Comparison of ENCODE assay signal across 18 cellular contexts in the genomic region with DNA sequence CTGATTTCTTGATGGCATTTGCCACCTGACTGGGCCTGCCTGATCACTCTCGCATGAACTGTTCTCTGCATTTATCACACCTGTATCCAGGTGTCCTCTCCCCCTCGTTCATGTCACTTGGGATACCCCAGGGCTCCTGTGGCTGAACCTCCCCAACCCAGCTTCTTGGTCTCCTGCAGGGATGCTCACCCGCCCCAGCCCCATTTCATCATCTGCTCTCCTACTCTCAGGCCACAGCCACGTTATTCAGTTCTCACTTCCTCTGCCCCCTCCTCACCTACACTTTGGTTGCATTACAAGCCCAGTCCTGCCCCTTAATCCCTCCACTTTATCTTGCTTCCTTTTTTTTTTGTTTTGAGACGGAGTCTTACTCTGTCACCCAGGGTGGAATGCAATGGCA. TPM values are rescaled to one million over a fixed set of nuclear protein-coding genes. Genes with fewer than 3 reads are reported as not detected.
A peak's percentile ranks its signal among the peaks of the same experiment; 100 is the strongest.
DNase-seq lines count a peak whose midpoint lies in the region; ATAC-seq, FAIRE-seq and TF ChIP-seq lines count a peak whose summit lies in the region.
"Had no signal": no experiment of that assay in that cellular context is flagged by ENCODE, and none has a peak within 500 bp of the region (broad histone marks: within the 10 kb centered on the region; RNA-seq: fewer than 3 reads in every experiment).

No MANE protein-coding gene starts in this region.

- H3K27ac Mint-ChIP-seq in endodermal cell = no peak overlapping the region
- H3K27ac Mint-ChIP-seq: activated CD8-positive, alpha-beta memory T cell treated with anti-CD3 and anti-CD28 coated beads, Interleukin-2, amount 10 ng/mL, durations not matched to agents 7 days and 5 days; activated naive CD4-positive, alpha-beta T cell treated with anti-CD3 and anti-CD28 coated beads for 36 hours; H9; IgD-negative memory B cell; memory B cell; stimulated activated naive CD8-positive, alpha-beta T cell treated with anti-CD3 and anti-CD28 coated beads, Interleukin-15, Interleukin-2, amounts not matched to agents 100 ng/mL and 50 ng/mL, for 24 hours had no signal

- H3K79me2 ChIP-seq in HepG2 (ENCODE audit: insufficient read depth, low read length) = no peaks in the 10 kb centered on the region

- H3K27ac ChIP-seq in HepG2 (ENCODE audit: extremely low read length, insufficient read depth, low read length) (no peak overlapping the region), right lobe of liver (no peak overlapping the region), endodermal cell (ENCODE audit: low read depth, low read length) (no peak overlapping the region)
- H3K27ac ChIP-seq: SJSA1, VCaP had no signal

- H3K9ac ChIP-seq in HepG2 (ENCODE audit: insufficient read depth, low read depth, low read length) (no peak overlapping the region), endodermal cell (ENCODE audit: extremely low read depth, low read length, poor library complexity, severe bottlenecking) (no peak overlapping the region)

- no TSS peak for BruUV-seq in HepG2 (replicated peaks; lab: Mats Ljungman, UMichigan)

- DNase-seq in HepG2 (ENCODE audit: low spot score) (no peak), right lobe of liver (no peak), NOMO-1 treated with dmso at 0.1 percent for 144 hours (lab: John Stamatoyannopoulos, UW; ENCODE audit: unreplicated experiment) (peak; percentile 80), endodermal cell (peak; percentile 69), NCI-H748 (lab: John Stamatoyannopoulos, UW; ENCODE audit: unreplicated experiment) (no peak), iPS-NIHi7 (ENCODE audit: extremely low spot score) (no peak), AG08395 (ENCODE audit: low spot score) (no peak)

- H3K4me1 ChIP-seq in HepG2 (ENCODE audit: insufficient read depth, low read length) (peaks cover 16% of the 10 kb centered on the region), right lobe of liver (no peaks in the 10 kb centered on the region), endodermal cell (ENCODE audit: control insufficient read depth, insufficient read depth, low read length) (no peaks in the 10 kb centered on the region)

- H3K27me3 ChIP-seq in HepG2 (ENCODE audit: control insufficient read depth in 1 of 2, insufficient read depth in 2 of 2, low read length in 2 of 2) = peaks cover 0 to 4% of the 10 kb centered on the region in 2 experiments; a peak in 1 of 5 replicates
- no peaks in the 10 kb centered on the region for H3K27me3 ChIP-seq in right lobe of liver
- peaks cover 5% of the 10 kb centered on the region for H3K27me3 ChIP-seq in endodermal cell (ENCODE audit: control insufficient read depth, insufficient read depth, low read length, poor library complexity, severe bottlenecking)
- H3K27me3 ChIP-seq: SJSA1 had no signal

- H3K36me3 Mint-ChIP-seq in endodermal cell (ENCODE audit: low read depth) = no peaks in the 10 kb centered on the region
- H3K36me3 Mint-ChIP-seq: activated CD8-positive, alpha-beta memory T cell treated with anti-CD3 and anti-CD28 coated beads, Interleukin-2, amount 10 ng/mL, durations not matched to agents 7 days and 5 days; IgD-negative memory B cell; memory B cell had no signal

- H3K4me1 Mint-ChIP-seq in endodermal cell = peaks cover 10% of the 10 kb centered on the region

- TF ChIP-seq CTCF in HepG2 (CRISPR knock-in tag; IDR thresholded peaks at IDR 0.05) (no peak), right lobe of liver (IDR thresholded peaks at IDR 0.05) (no peak), endodermal cell (conservative IDR thresholded peaks at IDR 0.05) (no peak)

- ATAC-seq in HepG2 = no peak
- no peak for ATAC-seq in right lobe of liver
- ATAC-seq in GM21576 (IDR thresholded peaks at IDR 0.05; ENCODE audit: unreplicated experiment) = no peak

- TF ChIP-seq EP300 in HepG2 (IDR thresholded peaks at IDR 0.05; ENCODE audit: low read depth in 2 of 2, low read length in 2 of 2) = no peak
- TF ChIP-seq EP300 in HepG2 (CRISPR knock-in tag; IDR thresholded peaks at IDR 0.05; ENCODE audit: borderline replicate concordance) = no peak

- FAIRE-seq in HepG2 (lab: Jason Lieb, UNC) = no peak
- FAIRE-seq: frontal cortex had no signal

- peaks cover 18% of the 10 kb centered on the region for H3K27me3 Mint-ChIP-seq in endodermal cell (ENCODE audit: insufficient read depth)

- H3K4me2 ChIP-seq in HepG2 (ENCODE audit: low read depth, low read length) = peak overlapping the region; percentile 54; the same call in 1 of the 2 replicates

- intact Hi-C loops in HepG2 (cut with micrococcal nuclease; ENCODE audit: unreplicated experiment) = loop anchor here (1.0 to 10.0 kb wide), 3 partner anchors 52 to 90 kb away; no protein-coding TSS in a partner anchor
- intact Hi-C loops in right lobe of liver (cut with DNase I) = loop anchor here in 1 of 2 donors (10.0 kb wide), 1 partner anchor 48 kb away; the partner anchor contains the start of gene NCKAP5L

- H3K4me3 Mint-ChIP-seq in endodermal cell = no peak overlapping the region
- H3K4me3 Mint-ChIP-seq: activated CD8-positive, alpha-beta memory T cell treated with anti-CD3 and anti-CD28 coated beads, Interleukin-2, amount 10 ng/mL, durations not matched to agents 7 days and 5 days; activated naive CD4-positive, alpha-beta T cell treated with anti-CD3 and anti-CD28 coated beads for 36 hours; H9; neural crest cell; stimulated activated naive CD8-positive, alpha-beta T cell treated with anti-CD3 and anti-CD28 coated beads, Interleukin-15, Interleukin-2, amounts not matched to agents 100 ng/mL and 50 ng/mL, for 24 hours had no signal

- H2AFZ ChIP-seq in HepG2 (ENCODE audit: low read length) = no peak overlapping the region

- H3K9me3 ChIP-seq in HepG2 (ENCODE audit: low read length) = no peaks in the 10 kb centered on the region
- no peaks in the 10 kb centered on the region for H3K9me3 ChIP-seq in right lobe of liver
- H3K9me3 ChIP-seq in endodermal cell (ENCODE audit: control insufficient read depth, low read length) = no peaks in the 10 kb centered on the region
- H3K9me3 ChIP-seq: SJSA1 had no signal

- H3K4me3 ChIP-seq in HepG2 (replicated peaks in 1 of 3; ENCODE audit: insufficient read depth in 1 of 3, low read depth in 2 of 3, low read length in 3 of 3) (no peak overlapping the region), right lobe of liver (no peak overlapping the region), endodermal cell (ENCODE audit: low read length) (no peak overlapping the region)
- H3K4me3 ChIP-seq: SJSA1 had no signal

- no peak for TF ChIP-seq POLR2A in HepG2 (IDR thresholded peaks at IDR 0.05; ENCODE audit: insufficient read depth in 1 of 2, low read depth in 2 of 2, low read length in 2 of 2)
- no peak for TF ChIP-seq POLR2A in right lobe of liver (IDR thresholded peaks at IDR 0.05)

- TF ChIP-seq RAD21 in HepG2 (CRISPR knock-in tag; IDR thresholded peaks at IDR 0.05) = no peak

- no peaks in the 10 kb centered on the region for H4K20me1 ChIP-seq in HepG2 (ENCODE audit: insufficient read depth, low read length)

- POLR2A ChIA-PET in HepG2 (lab: Yijun Ruan, JAX) = interaction anchor here (2.2 kb wide), 1 partner anchor 35 kb away, joined by 12 read pairs; the partner anchor contains the start of gene TMBIM6

- H3K36me3 ChIP-seq in HepG2 (replicated peaks in 1 of 2; ENCODE audit: control insufficient read depth in 1 of 2, insufficient read depth in 2 of 2, low read length in 2 of 2) (no peaks in the 10 kb centered on the region), right lobe of liver (no peaks in the 10 kb centered on the region), endodermal cell (ENCODE audit: control insufficient read depth, insufficient read depth, low read length) (no peaks in the 10 kb centered on the region)
- H3K36me3 ChIP-seq: SJSA1 had no signal

- in situ Hi-C loops in HepG2 (cut with HindIII; ENCODE audit: extremely low pct_ligation_motif_present, low pct_unique_long_range_greater_than_20kb) = loop anchor here (10.0 kb wide), 1 partner anchor 58 kb away; no protein-coding TSS in a partner anchor

- CTCF ChIA-PET in HepG2 (lab: Yijun Ruan, JAX; ENCODE audit: low intra/inter-chr PET ratio, low total read pairs) = interaction anchor here (1.4 to 4.4 kb wide), 3 partner anchors 36 to 90 kb away, joined by 7 to 39 read pairs (median 16); partner anchors contain the start of gene TMBIM6

- WGBS in HepG2 (ENCODE audit: low lambda C conversion rate) = 50% methylated on average over 5 of the region's 5 CpGs
- 63% methylated on average over 5 of the region's 5 CpGs for WGBS in right lobe of liver (ENCODE audit: insufficient coverage, low coverage, low lambda C conversion rate, missing lambda C conversion rate)
- 89 to 97% methylated on average over 4 to 5 of the region's 5 CpGs for WGBS in endodermal cell (ENCODE audit: insufficient coverage in 1 of 2, insufficient read length in 1 of 2), 2 experiments

- H3K9me3 Mint-ChIP-seq in endodermal cell = no peaks in the 10 kb centered on the region
- H3K9me3 Mint-ChIP-seq: activated naive CD4-positive, alpha-beta T cell treated with anti-CD3 and anti-CD28 coated beads for 36 hours; H9; IgD-negative memory B cell; memory B cell; neural crest cell; stimulated activated naive CD8-positive, alpha-beta T cell treated with anti-CD3 and anti-CD28 coated beads, Interleukin-15, Interleukin-2, amounts not matched to agents 100 ng/mL and 50 ng/mL, for 24 hours had no signal

RNA-seq across cellular contexts. Expression of gene TMBIM6, which starts 35.5 kb away (rescaled TPM):
- total RNA-seq in HepG2 (2016; rRNA removed; fragmentation: Illumina TruSeq; extraction: Trizol) (220 and 412 TPM in 2 replicates), right lobe of liver (1,000 to 10,000 TPM in 3 of 6 experiments, 100 to 1,000 TPM in 3; 538 to 1,268 (median 937) TPM), endodermal cell (100 to 1,000 TPM; 426 to 455 TPM)
- total RNA-seq in HepG2 (2016; cell fraction: cytosol; rRNA removed; fragmentation: Illumina TruSeq; extraction: Trizol; ENCODE audit: low read depth) = 49.6 and 57.4 TPM in 2 replicates
- 229 and 414 TPM in 2 replicates for total RNA-seq in HepG2 (2016; cell fraction: insoluble cytoplasmic fraction; rRNA removed; fragmentation: Illumina TruSeq; extraction: Trizol)
- total RNA-seq in HepG2 (2016; cell fraction: membrane; rRNA removed; fragmentation: Illumina TruSeq; extraction: Trizol) = 85.8 and 89.3 TPM in 2 replicates
- total RNA-seq in HepG2 (2016; cell fraction: nucleus; rRNA removed; fragmentation: Illumina TruSeq; extraction: Trizol) = 296 and 323 TPM in 2 replicates
- 445 and 468 TPM in 2 replicates for polyA plus RNA-seq in HepG2 (2011; rRNA removed)
- polyA plus RNA-seq in HepG2 (2011; cell fraction: cytosol; rRNA removed) = 286 and 485 TPM in 2 replicates
- polyA plus RNA-seq in HepG2 (2011; cell fraction: nucleus; rRNA removed) = 231 and 241 TPM in 2 replicates
- 423 and 441 TPM in 2 replicates for polyA plus RNA-seq in HepG2 (2012)
- 62.2 and 68.0 TPM in 2 replicates for polyA plus RNA-seq in HepG2 (2016; cell fraction: cytosol; fragmentation: Illumina TruSeq; extraction: Trizol; ENCODE audit: low read depth)
- polyA plus RNA-seq in HepG2 (2016; cell fraction: insoluble cytoplasmic fraction; fragmentation: Illumina TruSeq; extraction: Trizol; ENCODE audit: low read depth) = 213 and 227 TPM in 2 replicates
- 53.8 and 54.1 TPM in 2 replicates for polyA plus RNA-seq in HepG2 (2016; cell fraction: membrane; fragmentation: Illumina TruSeq; extraction: Trizol; ENCODE audit: low read depth)
- 552 and 556 TPM in 2 replicates for polyA plus RNA-seq in HepG2 (2016; cell fraction: nucleus; fragmentation: Illumina TruSeq; extraction: Trizol; ENCODE audit: insufficient read depth, low read depth)
- 536 and 564 TPM in 2 replicates for polyA minus RNA-seq in HepG2 (2011; rRNA and poly(A)+ RNA removed; ENCODE audit: low replicate concordance)
- polyA minus RNA-seq in HepG2 (2011; cell fraction: cytosol; rRNA and poly(A)+ RNA removed) = 151 and 170 TPM in 2 replicates
- 151 and 168 TPM in 2 replicates for polyA minus RNA-seq in HepG2 (2011; cell fraction: nucleus; rRNA and poly(A)+ RNA removed)
- polyA plus RNA-seq in endodermal cell (2013, experiment 1 of 2) = 396 TPM
- 348 TPM for polyA plus RNA-seq in endodermal cell (2013, experiment 2 of 2)

RNA-seq across cellular contexts. Expression of gene NCKAP5L, which starts 51.4 kb away (rescaled TPM):
- 5.9 and 9.0 TPM in 2 replicates for total RNA-seq in HepG2 (2016; rRNA removed; fragmentation: Illumina TruSeq; extraction: Trizol)
- total RNA-seq in HepG2 (2016; cell fraction: cytosol; rRNA removed; fragmentation: Illumina TruSeq; extraction: Trizol; ENCODE audit: low read depth) = 3.1 and 3.3 TPM in 2 replicates
- 5.1 and 8.3 TPM in 2 replicates for total RNA-seq in HepG2 (2016; cell fraction: insoluble cytoplasmic fraction; rRNA removed; fragmentation: Illumina TruSeq; extraction: Trizol)
- total RNA-seq in HepG2 (2016; cell fraction: membrane; rRNA removed; fragmentation: Illumina TruSeq; extraction: Trizol) = 5.3 and 5.9 TPM in 2 replicates
- total RNA-seq in HepG2 (2016; cell fraction: nucleus; rRNA removed; fragmentation: Illumina TruSeq; extraction: Trizol) = 10.1 and 11.1 TPM in 2 replicates
- 4.1 and 5.5 TPM in 2 replicates for polyA plus RNA-seq in HepG2 (2011; rRNA removed)
- polyA plus RNA-seq in HepG2 (2011; cell fraction: cytosol; rRNA removed) = 1.7 and 3.1 TPM in 2 replicates
- 15.9 and 16.8 TPM in 2 replicates for polyA plus RNA-seq in HepG2 (2011; cell fraction: nucleus; rRNA removed)
- polyA plus RNA-seq in HepG2 (2012) = 4.7 and 6.8 TPM in 2 replicates
- 0.32 and 0.37 TPM in 2 replicates for polyA plus RNA-seq in HepG2 (2016; cell fraction: cytosol; fragmentation: Illumina TruSeq; extraction: Trizol; ENCODE audit: low read depth)
- polyA plus RNA-seq in HepG2 (2016; cell fraction: insoluble cytoplasmic fraction; fragmentation: Illumina TruSeq; extraction: Trizol; ENCODE audit: low read depth) = 5.7 and 8.4 TPM in 2 replicates
- 1.3 and 1.7 TPM in 2 replicates for polyA plus RNA-seq in HepG2 (2016; cell fraction: membrane; fragmentation: Illumina TruSeq; extraction: Trizol; ENCODE audit: low read depth)
- 20.5 and 22.7 TPM in 2 replicates for polyA plus RNA-seq in HepG2 (2016; cell fraction: nucleus; fragmentation: Illumina TruSeq; extraction: Trizol; ENCODE audit: insufficient read depth, low read depth)
- polyA minus RNA-seq in HepG2 (2011; rRNA and poly(A)+ RNA removed; ENCODE audit: low replicate concordance) = 10.1 and 13.6 TPM in 2 replicates
- 5.5 and 6.3 TPM in 2 replicates for polyA minus RNA-seq in HepG2 (2011; cell fraction: cytosol; rRNA and poly(A)+ RNA removed)
- polyA minus RNA-seq in HepG2 (2011; cell fraction: nucleus; rRNA and poly(A)+ RNA removed) = 13.2 and 14.7 TPM in 2 replicates
- total RNA-seq in right lobe of liver = 1 to 10 TPM; 7.0 to 8.8 (median 7.9) TPM
- 10 to 100 TPM; 21.2 to 24.1 TPM for total RNA-seq in endodermal cell
- polyA plus RNA-seq in endodermal cell (2013, experiment 1 of 2) = 28.0 TPM
- polyA plus RNA-seq in endodermal cell (2013, experiment 2 of 2) = 25.4 TPM

Comparison
In these comparisons a context has a peak if more than half of its experiments do, and no peak if none do; other contexts are left out.
1. DNase-seq: peak in NOMO-1 treated with dmso at 0.1 percent for 144 hours (single experiment) and endodermal cell (single experiment); none in HepG2 (single experiment), right lobe of liver (0 of 3), NCI-H748 (single experiment), iPS-NIHi7 (single experiment) and AG08395 (single experiment).